ENCODE assay signal across 2 cellular contexts in genomic region chr7:1503390-1503789, GRCh38.
TF ChIP-seq lines count a peak whose summit lies in the region.

No MANE protein-coding gene starts in this region.

TF ChIP-seq in SK-N-SH, 30 proteins besides CTCF, POLR2A, EP300 and RAD21:
- TF ChIP-seq, protein P1, sequence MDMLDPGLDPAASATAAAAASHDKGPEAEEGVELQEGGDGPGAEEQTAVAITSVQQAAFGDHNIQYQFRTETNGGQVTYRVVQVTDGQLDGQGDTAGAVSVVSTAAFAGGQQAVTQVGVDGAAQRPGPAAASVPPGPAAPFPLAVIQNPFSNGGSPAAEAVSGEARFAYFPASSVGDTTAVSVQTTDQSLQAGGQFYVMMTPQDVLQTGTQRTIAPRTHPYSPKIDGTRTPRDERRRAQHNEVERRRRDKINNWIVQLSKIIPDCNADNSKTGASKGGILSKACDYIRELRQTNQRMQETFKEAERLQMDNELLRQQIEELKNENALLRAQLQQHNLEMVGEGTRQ (IDR thresholded peaks at IDR 0.05; ENCODE audit: borderline replicate concordance, low read depth, low read length): no peak
- no peak for TF ChIP-seq FOXM1 (IDR thresholded peaks at IDR 0.05; ENCODE audit: low read depth)
- TF ChIP-seq GABPA (IDR thresholded peaks at IDR 0.05; ENCODE audit: low read depth): no peak
- no peak for TF ChIP-seq JUND (IDR thresholded peaks at IDR 0.05)
- no peak for TF ChIP-seq SIN3A (IDR thresholded peaks at IDR 0.05; ENCODE audit: borderline replicate concordance, low read depth, low read length)

TF ChIP-seq in SK-N-SH treated with all-trans-retinoic acid at 6 μM for 48 hours, 23 proteins besides CTCF, POLR2A, EP300 and RAD21:
- no peak for TF ChIP-seq TCF4 (CRISPR knock-in tag; IDR thresholded peaks at IDR 0.05; ENCODE audit: borderline replicate concordance)
- no peak for TF ChIP-seq ZNF8 (CRISPR knock-in tag; IDR thresholded peaks at IDR 0.05)
- no peak for TF ChIP-seq OSR1 (CRISPR knock-in tag; IDR thresholded peaks at IDR 0.05)
- no peak for TF ChIP-seq ISL1 (CRISPR knock-in tag; IDR thresholded peaks at IDR 0.05)
- no peak for TF ChIP-seq PPARA (CRISPR knock-in tag; IDR thresholded peaks at IDR 0.05; ENCODE audit: borderline replicate concordance)
- no peak for TF ChIP-seq TSHZ2 (CRISPR knock-in tag; IDR thresholded peaks at IDR 0.05)
- no peak for TF ChIP-seq ZNF565 (CRISPR knock-in tag; conservative IDR thresholded peaks at IDR 0.05; ENCODE audit: low read depth)
- TF ChIP-seq RARB (CRISPR knock-in tag; IDR thresholded peaks at IDR 0.05): no peak
- no peak for TF ChIP-seq TOX (CRISPR knock-in tag; IDR thresholded peaks at IDR 0.05; ENCODE audit: borderline replicate concordance)
- no peak for TF ChIP-seq ZNF70 (CRISPR knock-in tag; IDR thresholded peaks at IDR 0.05)
- no peak for TF ChIP-seq POU6F1 (CRISPR knock-in tag; IDR thresholded peaks at IDR 0.05; ENCODE audit: borderline replicate concordance, low read depth)
- TF ChIP-seq ARNTL (CRISPR knock-in tag; IDR thresholded peaks at IDR 0.05; ENCODE audit: borderline replicate concordance, low read depth): no peak
- no peak for TF ChIP-seq ZC3H10 (CRISPR knock-in tag; IDR thresholded peaks at IDR 0.05)
TF ChIP-seq in SK-N-SH treated with all-trans-retinoic acid at 6 μM for 48 hours: peak in this region for 0.
